1 cellular context compared by ENCODE assay signal in genomic region chr12:57751788-57752667, GRCh38.
A peak's percentile ranks its signal among the peaks of the same experiment; 100 is the strongest.
TF ChIP-seq lines count a peak whose summit lies in the region.

TSS of gene CDK4 (minus strand) at chr12:57752310. CDS start at chr12:57751717, 593 bp downstream.

TF ChIP-seq in GM12878, 131 proteins besides CTCF, POLR2A, EP300 and RAD21 (continued from another document and continues in another):
- TF ChIP-seq, protein P1, sequence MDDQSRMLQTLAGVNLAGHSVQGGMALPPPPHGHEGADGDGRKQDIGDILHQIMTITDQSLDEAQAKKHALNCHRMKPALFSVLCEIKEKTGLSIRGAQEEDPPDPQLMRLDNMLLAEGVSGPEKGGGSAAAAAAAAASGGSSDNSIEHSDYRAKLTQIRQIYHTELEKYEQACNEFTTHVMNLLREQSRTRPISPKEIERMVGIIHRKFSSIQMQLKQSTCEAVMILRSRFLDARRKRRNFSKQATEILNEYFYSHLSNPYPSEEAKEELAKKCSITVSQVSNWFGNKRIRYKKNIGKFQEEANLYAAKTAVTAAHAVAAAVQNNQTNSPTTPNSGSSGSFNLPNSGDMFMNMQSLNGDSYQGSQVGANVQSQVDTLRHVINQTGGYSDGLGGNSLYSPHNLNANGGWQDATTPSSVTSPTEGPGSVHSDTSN (IDR thresholded peaks at IDR 0.05; ENCODE audit: insufficient replicate concordance, low read depth, low read length), result no peak
- TF ChIP-seq RB1 (IDR thresholded peaks at IDR 0.05; ENCODE audit: borderline replicate concordance) (peak; percentile 94), NFXL1 (IDR thresholded peaks at IDR 0.05; ENCODE audit: borderline replicate concordance) (no peak), NBN (IDR thresholded peaks at IDR 0.05) (peak; percentile 79; the same call in 1 of the 2 replicates), ZNF217 (IDR thresholded peaks at IDR 0.05) (no peak), BMI1 (IDR thresholded peaks at IDR 0.05; ENCODE audit: borderline replicate concordance) (peak; percentile 97), ATF7 (IDR thresholded peaks at IDR 0.05; ENCODE audit: low read depth) (0 out of 2 replicates have a peak, but pooled peaks have one; percentile 60), PAX8 (IDR thresholded peaks at IDR 0.05) (no peak), IKZF2 (IDR thresholded peaks at IDR 0.05) (peak; percentile 41 to 47; a peak in 2 of 4 replicates), BCL11A (IDR thresholded peaks at IDR 0.05; ENCODE audit: low read depth, low read length) (no peak), MYB (IDR thresholded peaks at IDR 0.05; ENCODE audit: borderline replicate concordance, low read depth, low read length) (no peak), KDM1A (IDR thresholded peaks at IDR 0.05; ENCODE audit: borderline replicate concordance) (no peak), REST (IDR thresholded peaks at IDR 0.05; ENCODE audit: low read depth, low read length) (no peak), JUNB (IDR thresholded peaks at IDR 0.05) (peak; percentile 21; the same call in 1 of the 2 replicates), PKNOX1 (IDR thresholded peaks at IDR 0.05) (peak; percentile 82), KAT2A (conservative IDR thresholded peaks at IDR 0.05; ENCODE audit: control insufficient read depth, low read depth, low read length) (no peak), RCOR1 (conservative IDR thresholded peaks at IDR 0.05; ENCODE audit: low read depth, low read length) (no peak), SUZ12 (IDR thresholded peaks at IDR 0.05; ENCODE audit: unreplicated experiment) (no peak), SUPT20H (IDR thresholded peaks at IDR 0.05; ENCODE audit: borderline replicate concordance, control insufficient read depth, low read depth, low read length) (no peak), ZBTB4 (CRISPR knock-in tag; IDR thresholded peaks at IDR 0.05) (no peak), CREM (IDR thresholded peaks at IDR 0.05; ENCODE audit: low read depth) (peak; percentile 84), BACH1 (IDR thresholded peaks at IDR 0.05; ENCODE audit: borderline replicate concordance) (peak; percentile 57; the same call in 1 of the 2 replicates), NKRF (conservative IDR thresholded peaks at IDR 0.05) (peak; percentile 90), RBBP5 (conservative IDR thresholded peaks at IDR 0.05) (no peak), NFIC (IDR thresholded peaks at IDR 0.05; ENCODE audit: low read depth, low read length) (peak; percentile 65), MYC (IDR thresholded peaks at IDR 0.05; ENCODE audit: insufficient read depth, insufficient read length, insufficient replicate concordance, low read length, severe bottlenecking) (peak; percentile 74), SMC3 (IDR thresholded peaks at IDR 0.05; ENCODE audit: borderline replicate concordance, low read length) (no peak), EZH2 (IDR thresholded peaks at IDR 0.05; ENCODE audit: borderline replicate concordance, control insufficient read depth, low read depth, low read length) (no peak), TAF1 (IDR thresholded peaks at IDR 0.05; ENCODE audit: borderline replicate concordance, low read depth, low read length) (peak; percentile 77), CEBPB (IDR thresholded peaks at IDR 0.05; ENCODE audit: borderline replicate concordance in 1 of 2, low read depth in 2 of 2, low read length in 2 of 2) (no peak), E2F8 (IDR thresholded peaks at IDR 0.05; ENCODE audit: low read depth, partially characterized antibody) (no peak), ZSCAN29 (IDR thresholded peaks at IDR 0.05) (no peak)
- TF ChIP-seq, protein P2, sequence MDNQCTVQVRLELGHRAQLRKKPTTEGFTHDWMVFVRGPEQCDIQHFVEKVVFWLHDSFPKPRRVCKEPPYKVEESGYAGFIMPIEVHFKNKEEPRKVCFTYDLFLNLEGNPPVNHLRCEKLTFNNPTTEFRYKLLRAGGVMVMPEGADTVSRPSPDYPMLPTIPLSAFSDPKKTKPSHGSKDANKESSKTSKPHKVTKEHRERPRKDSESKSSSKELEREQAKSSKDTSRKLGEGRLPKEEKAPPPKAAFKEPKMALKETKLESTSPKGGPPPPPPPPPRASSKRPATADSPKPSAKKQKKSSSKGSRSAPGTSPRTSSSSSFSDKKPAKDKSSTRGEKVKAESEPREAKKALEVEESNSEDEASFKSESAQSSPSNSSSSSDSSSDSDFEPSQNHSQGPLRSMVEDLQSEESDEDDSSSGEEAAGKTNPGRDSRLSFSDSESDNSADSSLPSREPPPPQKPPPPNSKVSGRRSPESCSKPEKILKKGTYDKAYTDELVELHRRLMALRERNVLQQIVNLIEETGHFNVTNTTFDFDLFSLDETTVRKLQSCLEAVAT (IDR thresholded peaks at IDR 0.05), result peak; percentile 51; the same call in 1 of the 2 replicates
- TF ChIP-seq, protein P3, sequence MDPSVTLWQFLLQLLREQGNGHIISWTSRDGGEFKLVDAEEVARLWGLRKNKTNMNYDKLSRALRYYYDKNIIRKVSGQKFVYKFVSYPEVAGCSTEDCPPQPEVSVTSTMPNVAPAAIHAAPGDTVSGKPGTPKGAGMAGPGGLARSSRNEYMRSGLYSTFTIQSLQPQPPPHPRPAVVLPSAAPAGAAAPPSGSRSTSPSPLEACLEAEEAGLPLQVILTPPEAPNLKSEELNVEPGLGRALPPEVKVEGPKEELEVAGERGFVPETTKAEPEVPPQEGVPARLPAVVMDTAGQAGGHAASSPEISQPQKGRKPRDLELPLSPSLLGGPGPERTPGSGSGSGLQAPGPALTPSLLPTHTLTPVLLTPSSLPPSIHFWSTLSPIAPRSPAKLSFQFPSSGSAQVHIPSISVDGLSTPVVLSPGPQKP (IDR thresholded peaks at IDR 0.05; ENCODE audit: low read depth, low read length), result 0 out of 2 replicates have a peak, but pooled peaks have one; percentile 28
- TF ChIP-seq, protein P4, sequence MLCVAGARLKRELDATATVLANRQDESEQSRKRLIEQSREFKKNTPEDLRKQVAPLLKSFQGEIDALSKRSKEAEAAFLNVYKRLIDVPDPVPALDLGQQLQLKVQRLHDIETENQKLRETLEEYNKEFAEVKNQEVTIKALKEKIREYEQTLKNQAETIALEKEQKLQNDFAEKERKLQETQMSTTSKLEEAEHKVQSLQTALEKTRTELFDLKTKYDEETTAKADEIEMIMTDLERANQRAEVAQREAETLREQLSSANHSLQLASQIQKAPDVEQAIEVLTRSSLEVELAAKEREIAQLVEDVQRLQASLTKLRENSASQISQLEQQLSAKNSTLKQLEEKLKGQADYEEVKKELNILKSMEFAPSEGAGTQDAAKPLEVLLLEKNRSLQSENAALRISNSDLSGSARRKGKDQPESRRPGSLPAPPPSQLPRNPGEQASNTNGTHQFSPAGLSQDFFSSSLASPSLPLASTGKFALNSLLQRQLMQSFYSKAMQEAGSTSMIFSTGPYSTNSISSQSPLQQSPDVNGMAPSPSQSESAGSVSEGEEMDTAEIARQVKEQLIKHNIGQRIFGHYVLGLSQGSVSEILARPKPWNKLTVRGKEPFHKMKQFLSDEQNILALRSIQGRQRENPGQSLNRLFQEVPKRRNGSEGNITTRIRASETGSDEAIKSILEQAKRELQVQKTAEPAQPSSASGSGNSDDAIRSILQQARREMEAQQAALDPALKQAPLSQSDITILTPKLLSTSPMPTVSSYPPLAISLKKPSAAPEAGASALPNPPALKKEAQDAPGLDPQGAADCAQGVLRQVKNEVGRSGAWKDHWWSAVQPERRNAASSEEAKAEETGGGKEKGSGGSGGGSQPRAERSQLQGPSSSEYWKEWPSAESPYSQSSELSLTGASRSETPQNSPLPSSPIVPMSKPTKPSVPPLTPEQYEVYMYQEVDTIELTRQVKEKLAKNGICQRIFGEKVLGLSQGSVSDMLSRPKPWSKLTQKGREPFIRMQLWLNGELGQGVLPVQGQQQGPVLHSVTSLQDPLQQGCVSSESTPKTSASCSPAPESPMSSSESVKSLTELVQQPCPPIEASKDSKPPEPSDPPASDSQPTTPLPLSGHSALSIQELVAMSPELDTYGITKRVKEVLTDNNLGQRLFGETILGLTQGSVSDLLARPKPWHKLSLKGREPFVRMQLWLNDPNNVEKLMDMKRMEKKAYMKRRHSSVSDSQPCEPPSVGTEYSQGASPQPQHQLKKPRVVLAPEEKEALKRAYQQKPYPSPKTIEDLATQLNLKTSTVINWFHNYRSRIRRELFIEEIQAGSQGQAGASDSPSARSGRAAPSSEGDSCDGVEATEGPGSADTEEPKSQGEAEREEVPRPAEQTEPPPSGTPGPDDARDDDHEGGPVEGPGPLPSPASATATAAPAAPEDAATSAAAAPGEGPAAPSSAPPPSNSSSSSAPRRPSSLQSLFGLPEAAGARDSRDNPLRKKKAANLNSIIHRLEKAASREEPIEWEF (IDR thresholded peaks at IDR 0.05; ENCODE audit: insufficient replicate concordance, low read depth, low read length), result no peak
